1 cellular context compared by ENCODE assay signal in the genomic region with DNA sequence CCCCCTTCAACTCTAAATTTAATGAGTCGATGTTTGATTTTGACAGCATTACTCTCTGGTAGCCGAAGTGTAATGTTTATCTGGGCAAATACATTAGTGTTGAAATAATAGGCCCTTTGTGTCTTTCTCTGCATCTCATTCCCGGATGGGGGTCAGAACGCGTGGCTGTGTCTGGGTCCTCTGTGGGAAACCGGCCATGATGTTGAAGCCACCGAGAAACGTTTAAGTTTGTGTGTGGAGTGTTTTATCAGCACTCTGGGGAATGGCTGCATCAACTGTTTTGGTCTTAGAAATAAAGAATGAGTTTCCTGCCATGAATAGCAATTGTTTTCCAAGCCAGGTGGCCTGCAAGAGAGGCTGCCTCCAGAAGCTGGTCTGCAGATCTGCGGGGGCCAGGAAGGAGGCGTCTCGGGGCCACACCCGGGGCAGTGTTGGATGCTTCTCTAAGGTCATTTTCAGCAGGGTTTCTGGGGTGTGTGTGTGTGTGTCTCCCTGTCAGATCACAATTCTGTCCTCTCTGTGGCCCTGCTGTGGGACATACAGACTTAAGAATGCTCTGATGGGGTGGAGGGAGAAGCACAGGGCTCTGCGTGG.
TF ChIP-seq lines count a peak whose summit lies in the region.

No MANE protein-coding gene starts in this region.

TF ChIP-seq in HepG2, 621 proteins besides CTCF, POLR2A, EP300 and RAD21 (continued from another document):
- TF ChIP-seq, protein P1, sequence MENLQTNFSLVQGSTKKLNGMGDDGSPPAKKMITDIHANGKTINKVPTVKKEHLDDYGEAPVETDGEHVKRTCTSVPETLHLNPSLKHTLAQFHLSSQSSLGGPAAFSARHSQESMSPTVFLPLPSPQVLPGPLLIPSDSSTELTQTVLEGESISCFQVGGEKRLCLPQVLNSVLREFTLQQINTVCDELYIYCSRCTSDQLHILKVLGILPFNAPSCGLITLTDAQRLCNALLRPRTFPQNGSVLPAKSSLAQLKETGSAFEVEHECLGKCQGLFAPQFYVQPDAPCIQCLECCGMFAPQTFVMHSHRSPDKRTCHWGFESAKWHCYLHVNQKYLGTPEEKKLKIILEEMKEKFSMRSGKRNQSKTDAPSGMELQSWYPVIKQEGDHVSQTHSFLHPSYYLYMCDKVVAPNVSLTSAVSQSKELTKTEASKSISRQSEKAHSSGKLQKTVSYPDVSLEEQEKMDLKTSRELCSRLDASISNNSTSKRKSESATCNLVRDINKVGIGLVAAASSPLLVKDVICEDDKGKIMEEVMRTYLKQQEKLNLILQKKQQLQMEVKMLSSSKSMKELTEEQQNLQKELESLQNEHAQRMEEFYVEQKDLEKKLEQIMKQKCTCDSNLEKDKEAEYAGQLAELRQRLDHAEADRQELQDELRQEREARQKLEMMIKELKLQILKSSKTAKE (CRISPR knock-in tag; IDR thresholded peaks at IDR 0.05; ENCODE audit: borderline replicate concordance) = no peak
- TF ChIP-seq TBX2 (CRISPR knock-in tag; IDR thresholded peaks at IDR 0.05; ENCODE audit: borderline replicate concordance) (peak; percentile 35; the same call in 1 of the 2 replicates), FOXA3 (CRISPR knock-in tag; IDR thresholded peaks at IDR 0.05) (peak; percentile 46; the same call in 1 of the 2 replicates), SOX13 (IDR thresholded peaks at IDR 0.05) (no peak), SOX13 (CRISPR knock-in tag; conservative IDR thresholded peaks at IDR 0.05 in 1 of 2, IDR thresholded peaks at IDR 0.05 in 1 of 2) (0 out of 4 replicates have a peak, but pooled peaks of 1 of the 2 experiments have one; percentile 15), SOX6 (IDR thresholded peaks at IDR 0.05) (no peak), SOX6 (CRISPR knock-in tag; IDR thresholded peaks at IDR 0.05) (peak; percentile 38; the same call in 1 of the 2 replicates), CEBPG (CRISPR knock-in tag; IDR thresholded peaks at IDR 0.05) (0 out of 2 replicates have a peak, but pooled peaks have one; percentile 1)
- TF ChIP-seq, protein P2, sequence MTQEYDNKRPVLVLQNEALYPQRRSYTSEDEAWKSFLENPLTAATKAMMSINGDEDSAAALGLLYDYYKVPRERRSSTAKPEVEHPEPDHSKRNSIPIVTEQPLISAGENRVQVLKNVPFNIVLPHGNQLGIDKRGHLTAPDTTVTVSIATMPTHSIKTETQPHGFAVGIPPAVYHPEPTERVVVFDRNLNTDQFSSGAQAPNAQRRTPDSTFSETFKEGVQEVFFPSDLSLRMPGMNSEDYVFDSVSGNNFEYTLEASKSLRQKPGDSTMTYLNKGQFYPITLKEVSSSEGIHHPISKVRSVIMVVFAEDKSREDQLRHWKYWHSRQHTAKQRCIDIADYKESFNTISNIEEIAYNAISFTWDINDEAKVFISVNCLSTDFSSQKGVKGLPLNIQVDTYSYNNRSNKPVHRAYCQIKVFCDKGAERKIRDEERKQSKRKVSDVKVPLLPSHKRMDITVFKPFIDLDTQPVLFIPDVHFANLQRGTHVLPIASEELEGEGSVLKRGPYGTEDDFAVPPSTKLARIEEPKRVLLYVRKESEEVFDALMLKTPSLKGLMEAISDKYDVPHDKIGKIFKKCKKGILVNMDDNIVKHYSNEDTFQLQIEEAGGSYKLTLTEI (CRISPR knock-in tag; conservative IDR thresholded peaks at IDR 0.05) = no peak
